ENCODE assay signal across 13 cellular contexts in the genomic region with DNA sequence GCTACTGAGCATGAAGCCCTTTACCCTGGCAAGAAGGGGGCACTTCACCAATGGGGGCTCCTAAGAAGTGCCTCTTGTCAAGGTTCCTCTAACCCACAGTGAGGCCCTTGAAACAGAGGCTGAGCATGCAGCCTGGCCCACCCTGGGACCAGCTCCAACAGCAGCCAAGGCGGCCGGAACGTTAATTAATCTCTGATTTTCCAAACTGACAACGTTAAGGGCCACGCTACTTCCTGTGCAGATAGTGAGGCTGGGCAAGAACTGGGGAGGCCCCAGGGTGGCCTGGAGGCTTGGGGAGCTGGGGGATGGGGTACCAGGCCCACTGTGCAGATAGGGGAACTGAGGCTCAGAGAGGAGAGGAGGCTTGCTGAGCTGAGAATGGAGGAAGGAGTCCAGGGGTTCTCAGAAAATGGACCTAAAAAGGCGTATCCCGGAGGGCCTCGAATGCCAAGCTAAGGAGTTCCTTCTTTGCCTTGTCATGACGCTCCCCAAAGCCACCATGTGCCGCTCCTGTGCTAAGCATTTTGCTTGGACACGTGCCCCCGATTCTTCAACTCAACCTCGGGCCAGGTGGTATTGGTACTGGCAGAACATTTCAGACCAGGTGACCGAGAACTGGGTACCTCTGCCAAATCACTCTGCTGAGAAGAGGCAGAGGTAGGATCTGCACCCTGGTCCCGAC.
DNase-seq lines count a peak whose midpoint lies in the region; ATAC-seq and TF ChIP-seq lines count a peak whose summit lies in the region.
"Had no signal": no experiment of that assay in that cellular context is flagged by ENCODE, and none has a peak within 500 bp of the region (broad histone marks: within the 10 kb centered on the region; RNA-seq: fewer than 3 reads in every experiment).

No MANE protein-coding gene starts in this region.

- H3K27ac Mint-ChIP-seq in activated CD8-positive, alpha-beta T cell treated with anti-CD3 and anti-CD28 coated beads, Interleukin-2, amount 10 ng/mL, durations not matched to agents 7 days and 5 days, result peak overlapping the region; percentile 43
- no peak overlapping the region for H3K27ac Mint-ChIP-seq in activated CD8-positive, alpha-beta T cell treated with anti-CD3 and anti-CD28 coated beads for 36 hours
- H3K27ac Mint-ChIP-seq: memory B cell had no signal

- no peak for TF ChIP-seq CTCF in activated CD8-positive, alpha-beta T cell treated with anti-CD3 and anti-CD28 coated beads for 36 hours (IDR thresholded peaks at IDR 0.05)
- TF ChIP-seq CTCF in body of pancreas (IDR thresholded peaks at IDR 0.05) (peak in 1 of 7 experiments; percentile 11), lower lobe of right lung (IDR thresholded peaks at IDR 0.05) (no peak), transverse colon (IDR thresholded peaks at IDR 0.05) (no peak)

- TF ChIP-seq EP300 in transverse colon (IDR thresholded peaks at IDR 0.05; ENCODE audit: low read depth), result no peak

- H3K36me3 Mint-ChIP-seq in activated CD8-positive, alpha-beta T cell treated with anti-CD3 and anti-CD28 coated beads, Interleukin-2, amount 10 ng/mL, durations not matched to agents 7 days and 5 days (ENCODE audit: low read depth), result no peaks in the 10 kb centered on the region
- H3K36me3 Mint-ChIP-seq in activated CD8-positive, alpha-beta T cell treated with anti-CD3 and anti-CD28 coated beads for 36 hours (ENCODE audit: low read depth), result no peaks in the 10 kb centered on the region
- H3K36me3 Mint-ChIP-seq: memory B cell had no signal

- H3K36me3 ChIP-seq in body of pancreas (replicated peaks in 1 of 2; ENCODE audit: insufficient read depth in 1 of 2, low read depth in 2 of 2), result no peaks in the 10 kb centered on the region
- H3K36me3 ChIP-seq in lower lobe of right lung, result peaks cover 12% of the 10 kb centered on the region
- H3K36me3 ChIP-seq in transverse colon, result no peaks in the 10 kb centered on the region

- intact Hi-C loops in activated CD8-positive, alpha-beta T cell treated with anti-CD3 and anti-CD28 coated beads for 36 hours (cut with micrococcal nuclease), result no loop called here
- intact Hi-C loops in body of pancreas (cut with DNase I) (no loop called here), lower lobe of right lung (cut with DNase I) (no loop called here), transverse colon (cut with DNase I; ENCODE audit: low total_unique reads) (no loop called here)

- H3K27me3 Mint-ChIP-seq in activated CD8-positive, alpha-beta T cell treated with anti-CD3 and anti-CD28 coated beads, Interleukin-2, amount 10 ng/mL, durations not matched to agents 7 days and 5 days (ENCODE audit: low read depth), result no peaks in the 10 kb centered on the region
- H3K27me3 Mint-ChIP-seq in activated CD8-positive, alpha-beta T cell treated with anti-CD3 and anti-CD28 coated beads for 36 hours, result no peaks in the 10 kb centered on the region

- no peak for DNase-seq in activated CD8-positive, alpha-beta T cell treated with anti-CD3 and anti-CD28 coated beads, Interleukin-2, amount 10 ng/mL, durations not matched to agents 7 days and 5 days
- no peak for DNase-seq in activated CD8-positive, alpha-beta T cell treated with anti-CD3 and anti-CD28 coated beads for 36 hours
- DNase-seq in body of pancreas (peak; percentile 79 to 88 (median 82)), lower lobe of right lung (no peak), transverse colon (no peak), putamen (ENCODE audit: low spot score) (no peak)
- DNase-seq: DMS53, NCI-H1417 treated with DMSO at 0.1 percent for 48 hours, NCI-H510A treated with DMSO at 0.1 percent for 48 hours, SHP77 had no signal

- WGBS in body of pancreas, 2 donors, result 26 to 27% methylated on average over 13 to 15 of the region's 15 CpGs
- 74 to 80% methylated on average over 1 to 15 of the region's 15 CpGs for WGBS in transverse colon (ENCODE audit: low coverage in 1 of 2), 2 donors

- H3K9me3 ChIP-seq in body of pancreas (no peaks in the 10 kb centered on the region), lower lobe of right lung (no peaks in the 10 kb centered on the region), transverse colon (no peaks in the 10 kb centered on the region)

- H3K27me3 ChIP-seq in body of pancreas (no peaks in the 10 kb centered on the region), lower lobe of right lung (ENCODE audit: low read depth) (no peaks in the 10 kb centered on the region), transverse colon (no peaks in the 10 kb centered on the region)

- CTCF ChIA-PET in activated CD8-positive, alpha-beta T cell treated with anti-CD3 and anti-CD28 coated beads, Interleukin-2, amount 10 ng/mL, durations not matched to agents 7 days and 5 days (lab: Charles Lee), result interaction anchor here (1.8 kb wide), 1 partner anchor 14 kb away, joined by 4 read pairs; no protein-coding TSS in a partner anchor
- CTCF ChIA-PET in activated CD8-positive, alpha-beta T cell treated with anti-CD3 and anti-CD28 coated beads for 36 hours (lab: Charles Lee), result interaction anchor here (1.5 kb wide), 1 partner anchor 36 kb away, joined by 4 read pairs; no protein-coding TSS in a partner anchor

- in situ Hi-C loops in transverse colon (cut with MboI; ENCODE audit: low pct_ligation_motif_present in 1 of 4, low pct_unique_long_range_greater_than_20kb in 1 of 4, low sequenced_read_pairs in 3 of 4), result no loop called here

- no peak overlapping the region for H3K4me3 ChIP-seq in body of pancreas
- no peak overlapping the region for H3K4me3 ChIP-seq in lower lobe of right lung
- no peak overlapping the region for H3K4me3 ChIP-seq in transverse colon

- no peaks in the 10 kb centered on the region for H3K9me3 Mint-ChIP-seq in activated CD8-positive, alpha-beta T cell treated with anti-CD3 and anti-CD28 coated beads, Interleukin-2, amount 10 ng/mL, durations not matched to agents 7 days and 5 days (ENCODE audit: insufficient read depth)
- H3K9me3 Mint-ChIP-seq in activated CD8-positive, alpha-beta T cell treated with anti-CD3 and anti-CD28 coated beads for 36 hours, result no peaks in the 10 kb centered on the region
- H3K9me3 Mint-ChIP-seq: memory B cell had no signal

- ATAC-seq in activated CD8-positive, alpha-beta T cell treated with anti-CD3 and anti-CD28 coated beads, Interleukin-2, amount 10 ng/mL, durations not matched to agents 7 days and 5 days, result no peak
- no peak for ATAC-seq in activated CD8-positive, alpha-beta T cell treated with anti-CD3 and anti-CD28 coated beads for 36 hours
- ATAC-seq in body of pancreas (peak; percentile 32), lower lobe of right lung (peak in 1 of 2 donors; percentile 2), HG02852 (IDR thresholded peaks at IDR 0.05; ENCODE audit: unreplicated experiment) (no peak), GM18517 (IDR thresholded peaks at IDR 0.05; ENCODE audit: unreplicated experiment) (no peak)

- H3K4me1 Mint-ChIP-seq in activated CD8-positive, alpha-beta T cell treated with anti-CD3 and anti-CD28 coated beads, Interleukin-2, amount 10 ng/mL, durations not matched to agents 7 days and 5 days (ENCODE audit: low read depth), result peaks cover 28% of the 10 kb centered on the region
- H3K4me1 Mint-ChIP-seq in activated CD8-positive, alpha-beta T cell treated with anti-CD3 and anti-CD28 coated beads for 36 hours (ENCODE audit: low read depth), result no peaks in the 10 kb centered on the region
- H3K4me1 Mint-ChIP-seq: memory B cell had no signal

- no peak overlapping the region for H3K4me3 Mint-ChIP-seq in activated CD8-positive, alpha-beta T cell treated with anti-CD3 and anti-CD28 coated beads, Interleukin-2, amount 10 ng/mL, durations not matched to agents 7 days and 5 days
- H3K4me3 Mint-ChIP-seq in activated CD8-positive, alpha-beta T cell treated with anti-CD3 and anti-CD28 coated beads for 36 hours, result no peak overlapping the region
- H3K4me3 Mint-ChIP-seq: memory B cell had no signal

- H3K27ac ChIP-seq in body of pancreas, result peak overlapping the region; percentile 59 to 95 (median 92)
- peak overlapping the region; percentile 80 for H3K27ac ChIP-seq in lower lobe of right lung
- peak overlapping the region; percentile 59 to 91 (median 74) for H3K27ac ChIP-seq in transverse colon

- H3K4me1 ChIP-seq in body of pancreas (peaks cover 100% of the 10 kb centered on the region), lower lobe of right lung (peaks cover 99% of the 10 kb centered on the region), transverse colon (peaks cover 46 to 95% (median 78%) of the 10 kb centered on the region in 4 donors)

- TF ChIP-seq POLR2A in body of pancreas (IDR thresholded peaks at IDR 0.05) (no peak), transverse colon (IDR thresholded peaks at IDR 0.05) (no peak)

- POLR2A ChIA-PET in activated CD8-positive, alpha-beta T cell treated with anti-CD3 and anti-CD28 coated beads, Interleukin-2, amount 10 ng/mL, durations not matched to agents 7 days and 5 days (lab: Charles Lee), result no interaction called here
- POLR2A ChIA-PET in activated CD8-positive, alpha-beta T cell treated with anti-CD3 and anti-CD28 coated beads for 36 hours (lab: Charles Lee), result no interaction called here

Comparison
In these comparisons a context has a peak if more than half of its experiments do, and no peak if none do; other contexts are left out.
1. DNase-seq: peak in body of pancreas (4 of 4); none in activated CD8-positive, alpha-beta T cell treated with anti-CD3 and anti-CD28 coated beads, Interleukin-2, amount 10 ng/mL, durations not matched to agents 7 days and 5 days (single experiment), activated CD8-positive, alpha-beta T cell treated with anti-CD3 and anti-CD28 coated beads for 36 hours (single experiment), lower lobe of right lung (single experiment), transverse colon (single experiment) and putamen (single experiment).
2. Peak in every context shown above with its lines, with median percentiles within 50 percentile points of each other: H3K27ac ChIP-seq.